ENCODE assay signal across 11 cellular contexts in genomic region chr4:47519239-47519883, GRCh38. TPM values are rescaled to one million over a fixed set of nuclear protein-coding genes. Genes with fewer than 3 reads are reported as not detected.
A peak's percentile ranks its signal among the peaks of the same experiment; 100 is the strongest.
DNase-seq lines count a peak whose midpoint lies in the region; ATAC-seq and TF ChIP-seq lines count a peak whose summit lies in the region.
"Had no signal": no experiment of that assay in that cellular context is flagged by ENCODE, and none has a peak within 500 bp of the region (broad histone marks: within the 10 kb centered on the region; RNA-seq: fewer than 3 reads in every experiment).

No MANE protein-coding gene starts in this region.

- peaks cover 6% of the 10 kb centered on the region for H3K4me1 ChIP-seq in osteoblast (ENCODE audit: insufficient read depth, low read length)
- H3K4me1 ChIP-seq: SJCRH30 had no signal

- no peak overlapping the region for H2AFZ ChIP-seq in osteoblast (ENCODE audit: low read length)

- no peak overlapping the region for H3K4me2 ChIP-seq in osteoblast (ENCODE audit: insufficient read depth, low read length)

- peaks cover 2% of the 10 kb centered on the region for H3K79me2 ChIP-seq in osteoblast (ENCODE audit: insufficient read depth, low read length)

- H3K27me3 Mint-ChIP-seq in stimulated activated naive CD8-positive, alpha-beta T cell treated with anti-CD3 and anti-CD28 coated beads, Interleukin-15, Interleukin-2, amounts not matched to agents 100 ng/mL and 50 ng/mL, for 24 hours = no peaks in the 10 kb centered on the region

- no peak for TF ChIP-seq CTCF in osteoblast (IDR thresholded peaks at IDR 0.05; ENCODE audit: extremely low read depth, low read depth, low read length)

- no peak overlapping the region for H3K27ac ChIP-seq in osteoblast (ENCODE audit: low read depth, low read length)
- H3K27ac ChIP-seq: SJCRH30 had no signal

- no peaks in the 10 kb centered on the region for H3K27me3 ChIP-seq in osteoblast (ENCODE audit: insufficient read depth, low read length)
- H3K27me3 ChIP-seq: SJCRH30 had no signal

- H3K36me3 ChIP-seq in osteoblast (ENCODE audit: insufficient read depth, low read length) = peaks cover 28% of the 10 kb centered on the region
- H3K36me3 ChIP-seq: SJCRH30 had no signal

- H3K4me3 ChIP-seq in osteoblast (ENCODE audit: insufficient read depth, low read length) = no peak overlapping the region
- H3K4me3 ChIP-seq: SJCRH30 had no signal

- H3K36me3 Mint-ChIP-seq in stimulated activated naive CD8-positive, alpha-beta T cell treated with anti-CD3 and anti-CD28 coated beads, Interleukin-15, Interleukin-2, amounts not matched to agents 100 ng/mL and 50 ng/mL, for 24 hours (ENCODE audit: low read depth) = peaks cover 18% of the 10 kb centered on the region

- DNase-seq in activated CD4-positive, CD25-positive, alpha-beta regulatory T cell (lab: John Stamatoyannopoulos, UW) = no peak
- DNase-seq in NOMO-1 treated with DMSO at 0.1 percent for 48 hours (lab: John Stamatoyannopoulos, UW; ENCODE audit: unreplicated experiment) (peak; percentile 67), T-helper 2 cell (no peak), osteoblast (ENCODE audit: insufficient read length, low spot score, missing footprints) (no peak), GF-D8 (lab: John Stamatoyannopoulos, UW) (no peak)
- DNase-seq: 8988T, hippocampal formation, SJCRH30 had no signal

- H3K4me3 Mint-ChIP-seq in stimulated activated naive CD8-positive, alpha-beta T cell treated with anti-CD3 and anti-CD28 coated beads, Interleukin-15, Interleukin-2, amounts not matched to agents 100 ng/mL and 50 ng/mL, for 24 hours = no peak overlapping the region

- no peaks in the 10 kb centered on the region for H3K9me3 ChIP-seq in osteoblast (ENCODE audit: low read depth, low read length)
- H3K9me3 ChIP-seq: SJCRH30 had no signal

- H4K20me1 ChIP-seq in osteoblast (ENCODE audit: insufficient read depth, low read length) = no peaks in the 10 kb centered on the region

- H3K4me1 Mint-ChIP-seq in stimulated activated naive CD8-positive, alpha-beta T cell treated with anti-CD3 and anti-CD28 coated beads, Interleukin-15, Interleukin-2, amounts not matched to agents 100 ng/mL and 50 ng/mL, for 24 hours (ENCODE audit: low read depth) = peaks cover 15% of the 10 kb centered on the region

- H3K9me3 Mint-ChIP-seq in stimulated activated naive CD8-positive, alpha-beta T cell treated with anti-CD3 and anti-CD28 coated beads, Interleukin-15, Interleukin-2, amounts not matched to agents 100 ng/mL and 50 ng/mL, for 24 hours = no peaks in the 10 kb centered on the region

- peak; percentile 21 to 41 for ATAC-seq in activated CD4-positive, CD25-positive, alpha-beta regulatory T cell treated with anti-CD3 and anti-CD28 coated beads, Interleukin-2, amount 50 U/mL, for 24 hours
- ATAC-seq in HG02973 (IDR thresholded peaks at IDR 0.05; ENCODE audit: unreplicated experiment) = peak; percentile 99

- peak overlapping the region; percentile 13 for H3K27ac Mint-ChIP-seq in stimulated activated naive CD8-positive, alpha-beta T cell treated with anti-CD3 and anti-CD28 coated beads, Interleukin-15, Interleukin-2, amounts not matched to agents 100 ng/mL and 50 ng/mL, for 24 hours

RNA-seq across cellular contexts. Expression of gene ATP10D, which starts 34.3 kb away (rescaled TPM):
- 49.8 and 51.8 TPM in 2 replicates for total RNA-seq in osteoblast

RNA-seq across cellular contexts. Expression of gene COMMD8, which starts 55.9 kb away (rescaled TPM):
- total RNA-seq in osteoblast = 28.9 and 30.8 TPM in 2 replicates
